Comparison of ENCODE assay signal across 1 cellular context in the genomic region with DNA sequence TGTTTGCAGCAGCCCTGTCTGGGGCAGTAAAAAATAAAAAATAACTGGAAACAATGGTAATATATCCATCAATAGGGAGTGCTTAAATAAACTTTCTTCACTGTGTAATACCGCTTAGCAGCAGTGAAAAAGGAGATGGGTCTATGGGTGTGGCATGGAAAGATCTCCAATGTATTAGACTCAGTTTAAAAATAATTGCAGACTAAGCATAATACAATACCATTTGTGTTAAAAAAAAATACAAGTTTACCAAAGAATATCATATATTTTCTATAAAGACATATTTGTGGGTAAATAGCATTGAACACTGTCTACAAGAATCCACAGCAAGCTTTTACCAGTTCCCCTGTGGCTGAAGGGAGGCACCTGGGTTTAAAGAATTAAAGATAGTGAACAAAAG.
TF ChIP-seq lines count a peak whose summit lies in the region.

No MANE protein-coding gene starts in this region.

TF ChIP-seq in K562, 482 proteins besides CTCF, POLR2A, EP300 and RAD21 (continued from another document):
- TF ChIP-seq MAFG (tag; conservative IDR thresholded peaks at IDR 0.05) (peak; percentile 52; the same call in 1 of the 2 replicates), XRCC5 (IDR thresholded peaks at IDR 0.05; ENCODE audit: low read depth, low read length) (no peak), KAT2B (IDR thresholded peaks at IDR 0.05; ENCODE audit: low read depth, low read length) (no peak), MAFK (IDR thresholded peaks at IDR 0.05; ENCODE audit: low read length) (peak; percentile 36; the same call in 1 of the 2 replicates), C11orf30 (IDR thresholded peaks at IDR 0.05; ENCODE audit: low read depth) (peak; percentile 60), TAF15 (IDR thresholded peaks at IDR 0.05; ENCODE audit: low read depth, low read length) (no peak)
